ENCODE assay signal across 8 cellular contexts in the genomic region with DNA sequence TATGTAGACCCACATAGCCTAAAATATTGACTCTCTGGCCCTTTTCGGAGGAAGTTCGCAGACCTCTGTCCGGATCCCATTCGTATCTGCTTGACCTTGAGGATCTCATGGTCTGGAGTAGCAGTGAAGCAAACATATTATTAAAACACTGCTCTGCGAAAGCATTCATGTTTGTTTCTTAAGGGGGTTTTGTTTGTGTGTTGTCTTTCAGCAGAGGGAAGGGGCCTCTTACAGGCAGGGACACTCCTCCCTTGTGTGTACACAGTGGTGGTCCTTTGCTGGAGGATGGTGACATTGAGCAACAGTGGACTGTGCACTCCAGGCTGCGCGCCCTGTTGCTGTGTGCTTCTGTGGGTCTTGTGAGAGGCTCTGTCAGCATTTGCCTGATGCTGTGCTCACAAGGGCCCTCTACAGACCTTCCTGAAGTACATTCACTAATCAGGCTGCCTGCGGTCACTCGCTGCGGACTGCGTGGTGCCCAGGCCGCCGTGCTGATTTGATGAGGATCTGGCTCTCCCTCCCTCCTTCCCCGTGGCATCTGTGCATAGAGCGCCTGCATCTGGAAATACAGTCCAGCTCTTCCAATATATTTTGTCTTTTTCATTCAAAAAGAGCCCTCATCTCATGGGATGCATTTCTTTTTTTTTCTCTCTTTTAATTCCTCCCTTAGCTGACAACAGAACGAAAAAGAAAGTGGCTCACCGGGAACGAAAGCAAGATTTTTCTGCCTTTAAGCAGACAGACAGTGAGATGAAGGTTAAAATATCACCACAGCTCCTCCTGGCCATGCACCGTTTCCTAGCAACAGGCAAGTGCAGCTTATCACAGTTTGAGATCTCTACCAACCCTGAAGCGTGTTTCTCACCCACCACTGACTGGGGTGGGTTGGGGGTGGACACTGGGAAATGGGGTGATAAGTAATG.
DNase-seq lines count a peak whose midpoint lies in the region; ATAC-seq and TF ChIP-seq lines count a peak whose summit lies in the region.

No MANE protein-coding gene starts in this region.

- no peaks in the 10 kb centered on the region for H3K27me3 Mint-ChIP-seq in central memory CD8-positive, alpha-beta T cell

- no peaks in the 10 kb centered on the region for H3K9me3 Mint-ChIP-seq in central memory CD8-positive, alpha-beta T cell

- H3K36me3 Mint-ChIP-seq in central memory CD8-positive, alpha-beta T cell (ENCODE audit: insufficient read depth) = peaks cover 8% of the 10 kb centered on the region

- TF ChIP-seq CTCF in C4-2B (conservative IDR thresholded peaks at IDR 0.05) (peak; percentile 60), VCaP (conservative IDR thresholded peaks at IDR 0.05) (peak; percentile 74)

- ATAC-seq in GM19452 (IDR thresholded peaks at IDR 0.05; ENCODE audit: unreplicated experiment) = peak; percentile 80
- peak; percentile 95 for ATAC-seq in central memory CD8-positive, alpha-beta T cell (replicated peaks; ENCODE audit: extremely low read depth, poor library complexity, severe bottlenecking)

- H3K4me3 Mint-ChIP-seq in central memory CD8-positive, alpha-beta T cell = peak overlapping the region; percentile 83

- H3K27ac ChIP-seq in C4-2B = no peak overlapping the region
- peak overlapping the region; percentile 67 for H3K27ac ChIP-seq in VCaP

- DNase-seq in HT-29 (ENCODE audit: low spot score) (peak; percentile 35), kidney glomerular epithelial cell (lab: John Stamatoyannopoulos, UW) (peak; percentile 58), NCI-H1930 (lab: John Stamatoyannopoulos, UW) (no peak)
- peak in 1 of 2 donors; percentile 67 for DNase-seq in central memory CD8-positive, alpha-beta T cell (ENCODE audit: low spot score in 2 of 2)
- peak; percentile 33 to 41 for DNase-seq in stimulated activated CD4-positive, alpha-beta T cell treated with anti-CD3 and anti-CD28 coated beads, Interleukin-2, amount 100 ng/mL, for 24 hours

- peak overlapping the region; percentile 91 for H3K27ac Mint-ChIP-seq in central memory CD8-positive, alpha-beta T cell (ENCODE audit: low read depth)

- H3K4me1 Mint-ChIP-seq in central memory CD8-positive, alpha-beta T cell = peaks cover 21% of the 10 kb centered on the region

Comparison
In these comparisons a context has a peak if more than half of its experiments do, and no peak if none do; other contexts are left out.
1. DNase-seq: peak in HT-29 (single experiment), kidney glomerular epithelial cell (single experiment) and stimulated activated CD4-positive, alpha-beta T cell treated with anti-CD3 and anti-CD28 coated beads, Interleukin-2, amount 100 ng/mL, for 24 hours (2 of 2); none in NCI-H1930 (0 of 2).